In the genomic region with DNA sequence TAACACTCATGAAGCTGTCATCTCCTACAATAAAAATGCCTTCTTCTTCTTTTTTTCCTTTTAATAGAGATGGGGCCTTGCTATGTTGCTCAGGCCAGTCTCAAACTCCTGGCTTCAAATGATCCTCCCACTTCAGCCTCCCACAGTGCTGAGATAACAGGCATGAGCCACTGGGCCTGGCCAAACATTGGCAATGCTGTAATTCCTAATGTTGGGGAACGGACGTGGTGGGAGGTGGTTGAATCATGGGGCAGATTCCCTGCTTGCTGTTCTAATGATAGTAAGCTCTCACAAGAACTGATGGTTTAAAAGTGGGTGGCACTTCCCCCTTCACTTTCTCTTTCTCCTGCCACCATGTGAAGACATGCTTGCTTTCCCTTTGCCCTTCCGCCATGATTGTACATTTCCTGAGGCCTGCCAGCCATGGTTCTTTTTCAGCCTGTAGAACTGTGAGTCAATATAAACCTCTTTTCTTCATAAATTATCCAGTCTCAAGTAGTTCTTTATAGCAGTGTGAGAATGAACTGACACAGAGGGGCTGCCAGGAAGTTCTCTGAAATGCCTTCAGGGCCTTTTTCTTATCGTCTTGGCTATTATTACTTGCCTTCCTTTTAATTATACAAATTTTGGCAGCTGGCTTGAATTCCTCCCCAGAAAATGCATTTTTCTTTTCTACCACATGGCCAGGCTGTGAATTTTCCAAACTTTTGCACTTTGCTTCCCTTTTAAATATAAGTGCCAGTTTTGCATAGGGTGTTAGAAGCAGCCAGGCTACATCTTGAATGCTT, we compare ENCODE assay signal across 1 cellular context.
TF ChIP-seq lines count a peak whose summit lies in the region.

No MANE protein-coding gene starts in this region.

TF ChIP-seq in HEK293, 187 proteins besides CTCF, POLR2A, EP300 and RAD21 (continued from another document):
- TF ChIP-seq, protein P1, sequence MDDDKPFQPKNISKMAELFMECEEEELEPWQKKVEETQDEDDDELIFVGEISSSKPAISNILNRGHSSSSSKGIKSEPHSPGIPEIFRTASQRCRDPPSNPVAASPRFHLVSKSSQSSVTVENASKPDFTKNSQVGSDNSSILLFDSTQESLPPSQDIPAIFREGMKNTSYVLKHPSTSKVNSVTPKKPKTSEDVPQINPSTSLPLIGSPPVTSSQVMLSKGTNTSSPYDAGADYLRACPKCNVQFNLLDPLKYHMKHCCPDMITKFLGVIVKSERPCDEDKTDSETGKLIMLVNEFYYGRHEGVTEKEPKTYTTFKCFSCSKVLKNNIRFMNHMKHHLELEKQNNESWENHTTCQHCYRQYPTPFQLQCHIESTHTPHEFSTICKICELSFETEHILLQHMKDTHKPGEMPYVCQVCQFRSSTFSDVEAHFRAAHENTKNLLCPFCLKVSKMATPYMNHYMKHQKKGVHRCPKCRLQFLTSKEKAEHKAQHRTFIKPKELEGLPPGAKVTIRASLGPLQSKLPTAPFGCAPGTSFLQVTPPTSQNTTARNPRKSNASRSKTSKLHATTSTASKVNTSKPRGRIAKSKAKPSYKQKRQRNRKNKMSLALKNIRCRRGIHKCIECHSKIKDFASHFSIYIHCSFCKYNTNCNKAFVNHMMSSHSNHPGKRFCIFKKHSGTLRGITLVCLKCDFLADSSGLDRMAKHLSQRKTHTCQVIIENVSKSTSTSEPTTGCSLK (tag by site-specific recombination; IDR thresholded peaks at IDR 0.05) = no peak
- no peak for TF ChIP-seq WT1 (tag by site-specific recombination; IDR thresholded peaks at IDR 0.05)
